29 cellular contexts compared by ENCODE assay signal in the genomic region with DNA sequence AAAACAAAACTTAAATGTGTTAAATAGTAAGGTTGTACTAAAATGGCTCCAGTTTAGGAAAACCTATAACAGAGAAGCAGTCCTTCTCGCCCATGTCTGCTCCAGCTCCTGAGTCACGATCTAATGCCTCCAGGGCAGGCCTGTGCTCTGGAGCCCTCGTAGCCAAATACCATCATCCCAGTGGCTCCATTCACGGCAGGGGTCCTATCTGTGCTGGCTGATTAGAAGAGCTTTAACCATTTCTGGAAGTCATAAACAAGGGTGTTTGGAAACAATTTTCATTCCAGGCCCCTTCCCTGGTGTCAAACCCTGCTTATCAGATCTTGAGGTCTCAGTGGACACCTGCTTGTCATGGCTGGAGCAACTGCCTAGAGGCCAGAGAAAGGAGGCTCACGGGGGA.
DNase-seq lines count a peak whose midpoint lies in the region; ATAC-seq and TF ChIP-seq lines count a peak whose summit lies in the region.
"Had no signal": no experiment of that assay in that cellular context is flagged by ENCODE, and none has a peak within 500 bp of the region (broad histone marks: within the 10 kb centered on the region; RNA-seq: fewer than 3 reads in every experiment).

No MANE protein-coding gene starts in this region.

- no peak overlapping the region for H3K27ac ChIP-seq in HEK293 (ENCODE audit: extremely low read depth, low read depth, low read length)
- no peak overlapping the region for H3K27ac ChIP-seq in trophoblast cell (ENCODE audit: low read depth, low read length)
- H3K27ac ChIP-seq: brain microvascular endothelial cell, dorsolateral prefrontal cortex, heart left ventricle had no signal

- H2BK5ac ChIP-seq in trophoblast cell (ENCODE audit: low read depth, low read length, poor library complexity) = no peak overlapping the region

- H4K12ac ChIP-seq in trophoblast cell (ENCODE audit: low read depth, low read length) = no peak overlapping the region

- H3K9me3 ChIP-seq in BE2C (no peaks in the 10 kb centered on the region), HEK293 (ENCODE audit: control insufficient read depth, insufficient read depth, low read depth, low read length) (no peaks in the 10 kb centered on the region), trophoblast cell (ENCODE audit: insufficient read depth, low read depth, low read length) (no peaks in the 10 kb centered on the region)
- H3K9me3 ChIP-seq: esophagus squamous epithelium, heart left ventricle had no signal

- CTCF ChIA-PET in HEK293 (lab: Yijun Ruan, JAX) = interaction anchor here (0.6 kb wide), 2 partner anchors 285 to 337 kb away, joined by 3 to 4 read pairs; a partner anchor contains a TSS

- DNase-seq in BE2C (peak; percentile 52), T1000 (lab: John Stamatoyannopoulos, UW) (peak; percentile 74), trophoblast cell (peak; percentile 66 to 78)
- DNase-seq: activated CD4-positive, alpha-beta memory T cell treated with anti-CD3 and anti-CD28 coated beads for 36 hours; activated CD4-positive, CD25-positive, alpha-beta regulatory T cell treated with anti-CD3 and anti-CD28 coated beads, Interleukin-2, amount 50 U/mL, for 72 hours; activated CD8-positive, alpha-beta memory T cell treated with anti-CD3 and anti-CD28 coated beads, Interleukin-2, amount 50 U/mL, for 4 hours; activated naive CD4-positive, alpha-beta T cell treated with anti-CD3 and anti-CD28 coated beads, Interleukin-2, amount 50 U/mL, for 16 hours; amniotic stem cell; brain microvascular endothelial cell; CD8-positive, alpha-beta memory T cell; dorsolateral prefrontal cortex; esophagus squamous epithelium; foreskin melanocyte; heart left ventricle; HFFc6; IMR-90; kidney; midbrain; NCI-H1092 treated with DMSO at 0.1 percent for 48 hours; NCI-H2171 treated with DMSO at 0.1 percent for 48 hours; NCI-H510A; occipital lobe; stimulated activated naive B cell treated with anti-CD40 and anti-IgM and Interleukin-4, amounts not matched to agents 10 μg/mL and 1 μg/mL and 100 μg/mL, for 72 hours; T-helper 17 cell had no signal

- no peak overlapping the region for H3K4ac ChIP-seq in trophoblast cell (ENCODE audit: low read depth, low read length)

- H2AK5ac ChIP-seq in trophoblast cell (ENCODE audit: low read length) = no peak overlapping the region

- no peaks in the 10 kb centered on the region for H3K36me3 ChIP-seq in BE2C
- no peaks in the 10 kb centered on the region for H3K36me3 ChIP-seq in HEK293 (ENCODE audit: control insufficient read depth in 2 of 2, insufficient read depth in 1 of 2, low read length in 2 of 2)
- H3K36me3 ChIP-seq in trophoblast cell (ENCODE audit: control insufficient read depth in 1 of 2, insufficient read depth in 2 of 2, low read length in 2 of 2) = no peaks in the 10 kb centered on the region
- H3K36me3 ChIP-seq: brain microvascular endothelial cell, esophagus squamous epithelium, heart left ventricle had no signal

- H3K4me3 ChIP-seq in BE2C (ENCODE audit: low read depth, low read length) (no peak overlapping the region), HEK293 (ENCODE audit: low read depth, low read length) (no peak overlapping the region), trophoblast cell (ENCODE audit: low read depth, low read length) (no peak overlapping the region)
- H3K4me3 ChIP-seq: dorsolateral prefrontal cortex, esophagus squamous epithelium, heart left ventricle had no signal

- ATAC-seq in GM21576 (IDR thresholded peaks at IDR 0.05; ENCODE audit: unreplicated experiment) (no peak), GM21360 (IDR thresholded peaks at IDR 0.05; ENCODE audit: unreplicated experiment) (no peak), HG02763 (IDR thresholded peaks at IDR 0.05; ENCODE audit: unreplicated experiment) (no peak)
- ATAC-seq: heart left ventricle; natural killer cell treated with Interleukin-12 subunit alpha and Interleukin-12 subunit beta and Interleukin-15 and Interleukin-18, amount 100 ng/mL, for 72 hours; stimulated activated naive B cell treated with anti-CD40 and anti-IgM and Interleukin-4, amounts not matched to agents 10 μg/mL and 1 μg/mL and 100 μg/mL, for 72 hours; T-helper 17 cell had no signal

- H3K23ac ChIP-seq in trophoblast cell (ENCODE audit: low read length) = no peak overlapping the region

- peaks cover 5% of the 10 kb centered on the region for H3K79me1 ChIP-seq in trophoblast cell (ENCODE audit: low read length)

- no peak overlapping the region for H3K9ac ChIP-seq in trophoblast cell (ENCODE audit: low read length)

- H3K79me2 ChIP-seq in trophoblast cell (ENCODE audit: control insufficient read depth, insufficient read depth, low read length, poor library complexity) = no peaks in the 10 kb centered on the region

- no peak overlapping the region for H4K91ac ChIP-seq in trophoblast cell (ENCODE audit: low read depth, low read length)

- WGBS in trophoblast cell (ENCODE audit: extremely low coverage, insufficient coverage, insufficient read length) = no CpG with 5 or more reads among the region's 5 CpGs

- no peak overlapping the region for H2BK120ac ChIP-seq in trophoblast cell (ENCODE audit: insufficient read depth, low read length, poor library complexity)

- POLR2A ChIA-PET in HEK293 (lab: Yijun Ruan, JAX) = interaction anchor here (1.4 kb wide), 1 partner anchor 337 kb away, joined by 6 read pairs; a partner anchor contains a TSS

- no peak overlapping the region for H2AFZ ChIP-seq in trophoblast cell (ENCODE audit: insufficient read depth, low read length, poor library complexity)

- H3K14ac ChIP-seq in trophoblast cell (ENCODE audit: low read length) = no peak overlapping the region

- no peak overlapping the region for H3K18ac ChIP-seq in trophoblast cell (ENCODE audit: low read length)

- H3K4me1 ChIP-seq in BE2C = no peaks in the 10 kb centered on the region; the same call in 1 of the 2 replicates
- peaks cover 8% of the 10 kb centered on the region; the same call in 1 of the 2 replicates for H3K4me1 ChIP-seq in HEK293 (ENCODE audit: control insufficient read depth, insufficient read depth, low read length)
- peaks cover 16 to 28% of the 10 kb centered on the region in 2 experiments for H3K4me1 ChIP-seq in trophoblast cell (ENCODE audit: control insufficient read depth in 1 of 2, insufficient read depth in 2 of 2, low read length in 2 of 2)
- H3K4me1 ChIP-seq: heart left ventricle had no signal

- TF ChIP-seq CTCF in BE2C (IDR thresholded peaks at IDR 0.05; ENCODE audit: low read depth, low read length) (no peak), HEK293 (tag by site-specific recombination; IDR thresholded peaks at IDR 0.05) (no peak)

- no peak overlapping the region for H4K8ac ChIP-seq in trophoblast cell (ENCODE audit: low read depth, low read length)

- H3K27me3 ChIP-seq in BE2C = no peaks in the 10 kb centered on the region
- H3K27me3 ChIP-seq in trophoblast cell (ENCODE audit: insufficient read depth, low read length) = no peaks in the 10 kb centered on the region
- H3K27me3 ChIP-seq: brain microvascular endothelial cell, esophagus squamous epithelium had no signal

- no peak overlapping the region for H3K4me2 ChIP-seq in trophoblast cell (ENCODE audit: low read length)

- H2BK12ac ChIP-seq in trophoblast cell (ENCODE audit: low read length) = no peak overlapping the region

TF ChIP-seq in HEK293, 187 proteins besides CTCF, POLR2A, EP300 and RAD21:
- TF ChIP-seq, protein P1, sequence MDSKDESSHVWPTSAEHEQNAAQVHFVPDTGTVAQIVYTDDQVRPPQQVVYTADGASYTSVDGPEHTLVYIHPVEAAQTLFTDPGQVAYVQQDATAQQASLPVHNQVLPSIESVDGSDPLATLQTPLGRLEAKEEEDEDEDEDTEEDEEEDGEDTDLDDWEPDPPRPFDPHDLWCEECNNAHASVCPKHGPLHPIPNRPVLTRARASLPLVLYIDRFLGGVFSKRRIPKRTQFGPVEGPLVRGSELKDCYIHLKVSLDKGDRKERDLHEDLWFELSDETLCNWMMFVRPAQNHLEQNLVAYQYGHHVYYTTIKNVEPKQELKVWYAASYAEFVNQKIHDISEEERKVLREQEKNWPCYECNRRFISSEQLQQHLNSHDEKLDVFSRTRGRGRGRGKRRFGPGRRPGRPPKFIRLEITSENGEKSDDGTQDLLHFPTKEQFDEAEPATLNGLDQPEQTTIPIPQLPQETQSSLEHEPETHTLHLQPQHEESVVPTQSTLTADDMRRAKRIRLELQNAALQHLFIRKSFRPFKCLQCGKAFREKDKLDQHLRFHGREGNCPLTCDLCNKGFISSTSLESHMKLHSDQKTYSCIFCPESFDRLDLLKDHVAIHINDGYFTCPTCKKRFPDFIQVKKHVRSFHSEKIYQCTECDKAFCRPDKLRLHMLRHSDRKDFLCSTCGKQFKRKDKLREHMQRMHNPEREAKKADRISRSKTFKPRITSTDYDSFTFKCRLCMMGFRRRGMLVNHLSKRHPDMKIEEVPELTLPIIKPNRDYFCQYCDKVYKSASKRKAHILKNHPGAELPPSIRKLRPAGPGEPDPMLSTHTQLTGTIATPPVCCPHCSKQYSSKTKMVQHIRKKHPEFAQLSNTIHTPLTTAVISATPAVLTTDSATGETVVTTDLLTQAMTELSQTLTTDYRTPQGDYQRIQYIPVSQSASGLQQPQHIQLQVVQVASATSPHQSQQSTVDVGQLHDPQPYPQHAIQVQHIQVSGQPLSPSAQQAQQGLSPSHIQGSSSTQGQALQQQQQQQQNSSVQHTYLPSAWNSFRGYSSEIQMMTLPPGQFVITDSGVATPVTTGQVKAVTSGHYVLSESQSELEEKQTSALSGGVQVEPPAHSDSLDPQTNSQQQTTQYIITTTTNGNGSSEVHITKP (tag by site-specific recombination; IDR thresholded peaks at IDR 0.05) = no peak
- TF ChIP-seq TRIM28 (IDR thresholded peaks at IDR 0.05; ENCODE audit: borderline replicate concordance, low read length) (0 out of 2 replicates have a peak, but pooled peaks have one; percentile 24), HOXD13 (CRISPR knock-in tag; IDR thresholded peaks at IDR 0.05; ENCODE audit: borderline replicate concordance) (peak; percentile 42; the same call in 1 of the 2 replicates)
- TF ChIP-seq, protein P2, sequence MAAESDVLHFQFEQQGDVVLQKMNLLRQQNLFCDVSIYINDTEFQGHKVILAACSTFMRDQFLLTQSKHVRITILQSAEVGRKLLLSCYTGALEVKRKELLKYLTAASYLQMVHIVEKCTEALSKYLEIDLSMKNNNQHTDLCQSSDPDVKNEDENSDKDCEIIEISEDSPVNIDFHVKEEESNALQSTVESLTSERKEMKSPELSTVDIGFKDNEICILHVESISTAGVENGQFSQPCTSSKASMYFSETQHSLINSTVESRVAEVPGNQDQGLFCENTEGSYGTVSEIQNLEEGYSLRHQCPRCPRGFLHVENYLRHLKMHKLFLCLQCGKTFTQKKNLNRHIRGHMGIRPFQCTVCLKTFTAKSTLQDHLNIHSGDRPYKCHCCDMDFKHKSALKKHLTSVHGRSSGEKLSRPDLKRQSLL (tag by site-specific recombination; IDR thresholded peaks at IDR 0.05) = peak; percentile 68
